19 cellular contexts compared by ENCODE assay signal in the genomic region with DNA sequence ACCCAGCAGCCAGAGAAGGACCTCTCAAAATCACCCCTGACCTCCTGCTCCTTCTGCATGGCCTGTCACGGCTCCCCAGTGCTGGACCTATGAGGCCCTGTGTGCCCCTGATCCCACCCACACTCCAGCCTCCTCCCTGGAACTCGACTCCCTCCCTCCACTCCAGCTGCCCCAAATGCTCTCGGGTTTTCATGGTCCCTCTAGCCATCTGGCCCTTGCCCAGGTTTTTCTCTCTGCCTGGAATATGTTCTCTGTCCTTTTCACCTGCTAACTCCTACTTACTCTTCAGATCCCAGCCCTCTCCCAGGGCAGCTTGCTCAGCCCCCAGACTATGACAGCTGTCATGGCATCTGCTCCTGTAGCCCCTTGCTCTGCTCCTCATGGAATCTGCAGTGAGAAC. TPM values are rescaled to one million over a fixed set of nuclear protein-coding genes. Genes with fewer than 3 reads are reported as not detected.
A peak's percentile ranks its signal among the peaks of the same experiment; 100 is the strongest.
DNase-seq lines count a peak whose midpoint lies in the region; ATAC-seq and TF ChIP-seq lines count a peak whose summit lies in the region.
"Had no signal": no experiment of that assay in that cellular context is flagged by ENCODE, and none has a peak within 500 bp of the region (broad histone marks: within the 10 kb centered on the region; RNA-seq: fewer than 3 reads in every experiment).

No MANE protein-coding gene starts in this region.

- no peaks in the 10 kb centered on the region for H3K9me3 ChIP-seq in heart left ventricle
- H3K9me3 ChIP-seq in effector memory CD4-positive, alpha-beta T cell (ENCODE audit: control insufficient read depth, low read length) = no peaks in the 10 kb centered on the region
- no peaks in the 10 kb centered on the region for H3K9me3 ChIP-seq in lower lobe of right lung

- H3K36me3 ChIP-seq in heart left ventricle (no peaks in the 10 kb centered on the region), lower lobe of right lung (no peaks in the 10 kb centered on the region)
- no peaks in the 10 kb centered on the region for H3K36me3 ChIP-seq in effector memory CD4-positive, alpha-beta T cell (ENCODE audit: control insufficient read depth, insufficient read depth, low read length)

- H3K4me1 ChIP-seq in heart left ventricle (peaks cover 24 to 74% (median 59%) of the 10 kb centered on the region in 12 donors), lower lobe of right lung (peaks cover 30% of the 10 kb centered on the region)
- no peaks in the 10 kb centered on the region for H3K4me1 ChIP-seq in effector memory CD4-positive, alpha-beta T cell (ENCODE audit: control insufficient read depth, insufficient read depth, low read length, poor library complexity, severe bottlenecking)

- DNase-seq in G401 (ENCODE audit: low spot score) (peak; percentile 77), NCI-H82 treated with DMSO at 0.1 percent for 48 hours (lab: John Stamatoyannopoulos, UW; ENCODE audit: unreplicated experiment) (peak; percentile 87), heart left ventricle (peak in 1 of 5 donors; percentile 57), skeletal muscle cell (ENCODE audit: low read depth) (peak; percentile 16), AML-193 (lab: John Stamatoyannopoulos, UW) (no peak), lower lobe of right lung (no peak), DMS153 (lab: John Stamatoyannopoulos, UW) (no peak)
- no peak for DNase-seq in effector memory CD4-positive, alpha-beta T cell
- DNase-seq: activated CD4-positive, alpha-beta T cell treated with anti-CD3 and anti-CD28 coated beads, Interleukin-2, amount 50 U/mL, for 1 hour; activated gamma-delta T cell; GM23248; hippocampal formation; mammary epithelial cell; NCI-H146; NCI-H2227 treated with DMSO at 0.1 percent for 48 hours; stimulated activated CD4-positive, alpha-beta T cell treated with anti-CD3 and anti-CD28 coated beads, Interleukin-4, amount 100 ng/mL, for 24 hours; stimulated activated naive CD8-positive, alpha-beta T cell treated with anti-CD3 and anti-CD28 coated beads, Interleukin-15, amount 100 ng/mL, for 72 hours; trophoblast cell had no signal

- no peak for TF ChIP-seq POLR2A in heart left ventricle (IDR thresholded peaks at IDR 0.05)

- H3K4me3 ChIP-seq in heart left ventricle (no peak overlapping the region), skeletal muscle cell (ENCODE audit: low read depth, low read length) (no peak overlapping the region), lower lobe of right lung (no peak overlapping the region)
- no peak overlapping the region for H3K4me3 ChIP-seq in effector memory CD4-positive, alpha-beta T cell (ENCODE audit: insufficient read depth, low read depth, low read length, poor library complexity, severe bottlenecking)
- H3K4me3 ChIP-seq: GM23248, skin epidermis had no signal

- 26 to 36% (median 32%) methylated on average over 3 of the region's 3 CpGs for WGBS in heart left ventricle, 4 donors

- intact Hi-C loops in heart left ventricle (cut with DNase I) (no loop called here), lower lobe of right lung (cut with DNase I) (no loop called here)

- H3K27me3 ChIP-seq in heart left ventricle (no peaks in the 10 kb centered on the region), lower lobe of right lung (ENCODE audit: low read depth) (no peaks in the 10 kb centered on the region)
- no peaks in the 10 kb centered on the region for H3K27me3 ChIP-seq in effector memory CD4-positive, alpha-beta T cell (replicated peaks; ENCODE audit: control insufficient read depth, insufficient read depth, low read length, poor library complexity, severe bottlenecking)

- TF ChIP-seq CTCF in heart left ventricle (IDR thresholded peaks at IDR 0.05) = no peak
- TF ChIP-seq CTCF in lower lobe of right lung (IDR thresholded peaks at IDR 0.05) = no peak

- H3K27ac ChIP-seq in heart left ventricle = peak overlapping the region; percentile 40 to 99 (median 93)
- no peak overlapping the region for H3K27ac ChIP-seq in effector memory CD4-positive, alpha-beta T cell (ENCODE audit: insufficient read depth, low read length, poor library complexity, severe bottlenecking)
- no peak overlapping the region for H3K27ac ChIP-seq in lower lobe of right lung
- H3K27ac ChIP-seq: GM23248, skin epidermis had no signal

- in situ Hi-C loops in G401 (cut with HindIII; ENCODE audit: low sequenced_read_pairs) = no loop called here

- ATAC-seq in heart left ventricle = no peak
- ATAC-seq in lower lobe of right lung = no peak
- ATAC-seq: stimulated activated naive CD8-positive, alpha-beta T cell treated with anti-CD3 and anti-CD28 coated beads, Interleukin-15, amount 100 ng/mL, for 72 hours had no signal

RNA-seq across cellular contexts. Expression of a gene that starts 30.3 kb away (rescaled TPM):
- total RNA-seq in G401 (2014; rRNA removed; shearing (Covaris generic)) = 2,209 and 2,228 TPM in 2 replicates
- total RNA-seq in heart left ventricle = 100 to 1,000 TPM; 515 to 986 (median 681) TPM
- 1,000 to 10,000 TPM; 1,354 to 1,405 TPM for polyA plus RNA-seq in heart left ventricle
- total RNA-seq in lower lobe of right lung = 765 TPM

RNA-seq across cellular contexts. Expression of a gene that starts 30.4 kb away (rescaled TPM):
- 14.6 and 16.8 TPM in 2 replicates for total RNA-seq in G401 (2014; rRNA removed; shearing (Covaris generic))
- total RNA-seq in heart left ventricle (10 to 100 TPM; 14.5 to 33.2 (median 20.7) TPM), lower lobe of right lung (28.8 TPM)
- polyA plus RNA-seq in heart left ventricle = 10 to 100 TPM in 1 of 2 donors, 1 to 10 TPM in 1; 9.2 to 26.1 TPM

RNA-seq across cellular contexts. Expression of a gene that starts 42.7 kb away (rescaled TPM):
- total RNA-seq in G401 (2014; rRNA removed; shearing (Covaris generic)) = 103 and 242 TPM in 2 replicates
- total RNA-seq in heart left ventricle (10 to 100 TPM; 14.8 to 45.3 (median 27.7) TPM), lower lobe of right lung (20.6 TPM)
- 10 to 100 TPM; 18.3 to 21.2 TPM for polyA plus RNA-seq in heart left ventricle

RNA-seq across cellular contexts. Expression of a gene that starts 51.2 kb away (rescaled TPM):
- 14.8 and 26.8 TPM in 2 replicates for total RNA-seq in G401 (2014; rRNA removed; shearing (Covaris generic))
- 10 to 100 TPM; 17.7 to 51.4 (median 22.1) TPM for total RNA-seq in heart left ventricle
- 10 to 100 TPM; 21.7 to 70.3 TPM for polyA plus RNA-seq in heart left ventricle
- total RNA-seq in lower lobe of right lung = 17.8 TPM

RNA-seq across cellular contexts. Expression of a gene that starts 52.2 kb away (rescaled TPM):
- 6.5 and 9.9 TPM in 2 replicates for total RNA-seq in G401 (2014; rRNA removed; shearing (Covaris generic))
- total RNA-seq in heart left ventricle = 10 to 100 TPM in 7 of 9 donors, 1 to 10 TPM in 2; 8.7 to 22.2 (median 12.3) TPM
- 10 to 100 TPM; 11.5 to 19.8 TPM for polyA plus RNA-seq in heart left ventricle
- 48.8 TPM for total RNA-seq in lower lobe of right lung

Comparison
In these comparisons a context has a peak if more than half of its experiments do, and no peak if none do; other contexts are left out.
1. DNase-seq: peak in G401 (single experiment), NCI-H82 treated with DMSO at 0.1 percent for 48 hours (single experiment) and skeletal muscle cell (single experiment); none in effector memory CD4-positive, alpha-beta T cell (0 of 3), AML-193 (0 of 2), lower lobe of right lung (single experiment) and DMS153 (single experiment).
2. H3K27ac ChIP-seq: peak in heart left ventricle (12 of 12); none in effector memory CD4-positive, alpha-beta T cell (single experiment) and lower lobe of right lung (single experiment).